In genomic region chr2:113230531-113230930, GRCh38 we compare ENCODE assay signal across 1 cellular context.
TF ChIP-seq lines count a peak whose summit lies in the region.

No MANE protein-coding gene starts in this region.

TF ChIP-seq in HepG2, 621 proteins besides CTCF, POLR2A, EP300 and RAD21:
- TF ChIP-seq ZNF33B (CRISPR knock-in tag; IDR thresholded peaks at IDR 0.05) (no peak), ZNF512B (CRISPR knock-in tag; IDR thresholded peaks at IDR 0.05; ENCODE audit: borderline replicate concordance) (no peak), NFAT5 (CRISPR knock-in tag; IDR thresholded peaks at IDR 0.05) (no peak), MTA1 (CRISPR knock-in tag; IDR thresholded peaks at IDR 0.05; ENCODE audit: borderline replicate concordance) (no peak), ZMYM3 (CRISPR knock-in tag; IDR thresholded peaks at IDR 0.05) (no peak), SRF (IDR thresholded peaks at IDR 0.05; ENCODE audit: low read depth, low read length) (no peak), RFXAP (CRISPR knock-in tag; IDR thresholded peaks at IDR 0.05; ENCODE audit: borderline replicate concordance) (no peak), ZMYM4 (CRISPR knock-in tag; IDR thresholded peaks at IDR 0.05) (no peak), NFE2L2 (IDR thresholded peaks at IDR 0.05; ENCODE audit: low read length) (no peak), DNMT3B (CRISPR knock-in tag; conservative IDR thresholded peaks at IDR 0.05) (no peak), RFX5 (IDR thresholded peaks at IDR 0.05; ENCODE audit: low read depth, low read length) (no peak), RNF219 (CRISPR knock-in tag; IDR thresholded peaks at IDR 0.05) (no peak), JUND (CRISPR knock-in tag; IDR thresholded peaks at IDR 0.05) (no peak), BCL6 (CRISPR knock-in tag; IDR thresholded peaks at IDR 0.05) (no peak), YY1 (IDR thresholded peaks at IDR 0.05; ENCODE audit: insufficient read depth, insufficient replicate concordance, low read depth, low read length) (no peak), HBP1 (CRISPR knock-in tag; IDR thresholded peaks at IDR 0.05; ENCODE audit: low read depth) (no peak), SOX6 (IDR thresholded peaks at IDR 0.05) (no peak), SOX6 (CRISPR knock-in tag; IDR thresholded peaks at IDR 0.05) (no peak), SUZ12 (IDR thresholded peaks at IDR 0.05; ENCODE audit: low read depth, low read length) (no peak), PAXIP1 (CRISPR knock-in tag; conservative IDR thresholded peaks at IDR 0.05) (no peak), MXI1 (IDR thresholded peaks at IDR 0.05; ENCODE audit: borderline replicate concordance, low read depth, low read length) (no peak)
TF ChIP-seq in HepG2: peak in this region for 0.
